In the genomic region with DNA sequence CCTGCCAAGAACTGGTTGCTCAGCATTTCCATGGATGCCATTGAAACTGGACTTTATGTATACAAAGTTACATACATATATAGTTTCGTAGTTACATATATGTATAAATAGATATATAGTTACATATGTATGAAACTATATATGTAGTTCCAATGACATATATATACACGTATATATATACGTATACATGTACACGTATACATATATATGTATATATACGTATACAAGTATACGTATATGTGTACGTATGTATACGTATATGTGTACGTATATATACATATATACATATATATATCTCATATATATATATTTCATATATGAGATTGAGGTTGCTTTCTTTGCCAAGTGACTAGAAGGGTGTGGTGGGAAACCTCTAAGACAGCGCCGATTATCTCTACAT, we compare ENCODE assay signal across 39 cellular contexts.
"Had no signal": no experiment of that assay in that cellular context is flagged by ENCODE, and none has a peak within 500 bp of the region (broad histone marks: within the 10 kb centered on the region; RNA-seq: fewer than 3 reads in every experiment).

No MANE protein-coding gene starts in this region.

- H3K9me3 ChIP-seq: ascending aorta had no signal

- H3K36me3 Mint-ChIP-seq: activated CD4-positive, alpha-beta memory T cell treated with anti-CD3 and anti-CD28 coated beads for 36 hours; activated naive CD4-positive, alpha-beta T cell treated with anti-CD3 and anti-CD28 coated beads, Interleukin-2, amount 50 U/mL, for 72 hours; activated naive CD8-positive, alpha-beta T cell treated with anti-CD3 and anti-CD28 coated beads, Interleukin-2, amount 10 ng/mL, durations not matched to agents 7 days and 5 days; brain had no signal

- ATAC-seq: activated CD8-positive, alpha-beta T cell treated with anti-CD3 and anti-CD28 coated beads for 36 hours; activated naive CD4-positive, alpha-beta T cell treated with anti-CD3 and anti-CD28 coated beads, Interleukin-2, amount 50 U/mL, for 72 hours; activated naive CD8-positive, alpha-beta T cell treated with anti-CD3 and anti-CD28 coated beads, Interleukin-2, amount 50 U/mL, for 24 hours; activated T-cell treated with anti-CD3 and anti-CD28 coated beads, Interleukin-2, amount 50 U/mL, for 4 hours; activated T-cell treated with anti-CD3 and anti-CD28 coated beads, Interleukin-2, amount 50 U/mL, for 72 hours; activated T-helper 17 cell treated with anti-CD3 and anti-CD28 coated beads, Interleukin-2, amount 50 U/mL, for 72 hours had no signal

- H3K4me3 Mint-ChIP-seq: activated B cell treated with CpG ODN at 0.5 μM for 24 hours; activated CD4-positive, alpha-beta memory T cell treated with anti-CD3 and anti-CD28 coated beads for 36 hours; activated CD4-positive, alpha-beta T cell treated with anti-CD3 and anti-CD28 coated beads, Interleukin-2, amount 10 ng/mL, durations not matched to agents 24 days and 14 days; activated CD8-positive, alpha-beta T cell treated with anti-CD3 and anti-CD28 coated beads for 36 hours; activated naive CD4-positive, alpha-beta T cell treated with anti-CD3 and anti-CD28 coated beads for 36 hours; activated naive CD8-positive, alpha-beta T cell treated with anti-CD3 and anti-CD28 coated beads, Interleukin-2, amount 10 ng/mL, durations not matched to agents 7 days and 5 days; activated naive CD8-positive, alpha-beta T cell treated with anti-CD3 and anti-CD28 coated beads, Interleukin-2, amount 50 U/mL, for 24 hours; activated T-cell treated with anti-CD3 and anti-CD28 coated beads, Interleukin-2, amount 50 U/mL, for 4 hours; activated T-cell treated with anti-CD3 and anti-CD28 coated beads, Interleukin-2, amount 50 U/mL, for 72 hours; activated T-helper 1 cell treated with anti-CD3 and anti-CD28 coated beads, Interleukin-12 subunit alpha, Interleukin-12 subunit beta, Interleukin-2, Interleukin-4 antibody, amounts not matched to agents 30 ng/mL and 10 ng/mL and 1 ng/mL, durations not matched to agents 14 hours and 24 hours and 36 hours; activated T-helper 17 cell treated with anti-CD3 and anti-CD28 coated beads, Interleukin-2, amount 50 U/mL, for 72 hours; brain; central memory CD8-positive, alpha-beta T cell; T-helper 1 cell treated with Interleukin-12 subunit alpha and Interleukin-12 subunit beta and Interleukin-4 antibody, amounts not matched to agents 30 μg/mL and 1 μg/mL, for 36 hours; T-helper 2 cell treated with Interferon-gamma antibody and Interleukin-4, amounts not matched to agents 5 μg/mL and 100 μg/mL, for 36 hours had no signal

- H3K4me3 ChIP-seq: ascending aorta, cardiac muscle cell had no signal

- H3K27ac ChIP-seq: ascending aorta, cardiac muscle cell, VCaP had no signal

- H3K27me3 ChIP-seq: ascending aorta, cardiac muscle cell had no signal

- H3K27me3 Mint-ChIP-seq: activated B cell treated with CpG ODN at 0.5 μM for 24 hours; activated CD4-positive, alpha-beta memory T cell treated with anti-CD3 and anti-CD28 coated beads for 36 hours; activated CD8-positive, alpha-beta T cell treated with anti-CD3 and anti-CD28 coated beads for 36 hours; activated naive CD8-positive, alpha-beta T cell treated with anti-CD3 and anti-CD28 coated beads, Interleukin-2, amount 10 ng/mL, durations not matched to agents 7 days and 5 days; brain; central memory CD8-positive, alpha-beta T cell had no signal

- FAIRE-seq: bronchial epithelial cell, TTC549 had no signal

- H3K4me1 ChIP-seq: ascending aorta had no signal

- H3K9me3 Mint-ChIP-seq: activated B cell treated with CpG ODN at 0.5 μM for 24 hours; activated CD4-positive, alpha-beta memory T cell treated with anti-CD3 and anti-CD28 coated beads for 36 hours; activated CD8-positive, alpha-beta T cell treated with anti-CD3 and anti-CD28 coated beads for 36 hours; activated naive CD4-positive, alpha-beta T cell treated with anti-CD3 and anti-CD28 coated beads for 36 hours; activated naive CD4-positive, alpha-beta T cell treated with anti-CD3 and anti-CD28 coated beads, Interleukin-2, amount 50 U/mL, for 72 hours; activated naive CD8-positive, alpha-beta T cell treated with anti-CD3 and anti-CD28 coated beads, Interleukin-2, amount 10 ng/mL, durations not matched to agents 7 days and 5 days; activated naive CD8-positive, alpha-beta T cell treated with anti-CD3 and anti-CD28 coated beads, Interleukin-2, amount 50 U/mL, for 24 hours; activated T-cell treated with anti-CD3 and anti-CD28 coated beads, Interleukin-2, amount 50 U/mL, for 4 hours; activated T-cell treated with anti-CD3 and anti-CD28 coated beads, Interleukin-2, amount 50 U/mL, for 72 hours; activated T-helper 1 cell treated with anti-CD3 and anti-CD28 coated beads, Interleukin-12 subunit alpha, Interleukin-12 subunit beta, Interleukin-2, Interleukin-4 antibody, amounts not matched to agents 30 ng/mL and 10 ng/mL and 1 ng/mL, durations not matched to agents 14 hours and 24 hours and 36 hours; activated T-helper 17 cell treated with anti-CD3 and anti-CD28 coated beads, Interleukin-2, amount 50 U/mL, for 72 hours; brain; central memory CD8-positive, alpha-beta T cell; T-helper 1 cell treated with Interleukin-12 subunit alpha and Interleukin-12 subunit beta and Interleukin-4 antibody, amounts not matched to agents 30 μg/mL and 1 μg/mL, for 36 hours; T-helper 2 cell treated with Interferon-gamma antibody and Interleukin-4, amounts not matched to agents 5 μg/mL and 100 μg/mL, for 36 hours had no signal

- H3K36me3 ChIP-seq: ascending aorta, cardiac muscle cell had no signal

- H3K4me1 Mint-ChIP-seq: activated T-helper 17 cell treated with anti-CD3 and anti-CD28 coated beads, Interleukin-2, amount 50 U/mL, for 72 hours; central memory CD8-positive, alpha-beta T cell had no signal

- H3K27ac Mint-ChIP-seq: activated B cell treated with CpG ODN at 0.5 μM for 24 hours; activated CD4-positive, alpha-beta memory T cell treated with anti-CD3 and anti-CD28 coated beads for 36 hours; activated CD4-positive, alpha-beta T cell treated with anti-CD3 and anti-CD28 coated beads, Interleukin-2, amount 10 ng/mL, durations not matched to agents 24 days and 14 days; activated CD8-positive, alpha-beta T cell treated with anti-CD3 and anti-CD28 coated beads for 36 hours; activated naive CD4-positive, alpha-beta T cell treated with anti-CD3 and anti-CD28 coated beads for 36 hours; activated naive CD4-positive, alpha-beta T cell treated with anti-CD3 and anti-CD28 coated beads, Interleukin-2, amount 50 U/mL, for 72 hours; activated naive CD8-positive, alpha-beta T cell treated with anti-CD3 and anti-CD28 coated beads, Interleukin-2, amount 10 ng/mL, durations not matched to agents 7 days and 5 days; activated naive CD8-positive, alpha-beta T cell treated with anti-CD3 and anti-CD28 coated beads, Interleukin-2, amount 50 U/mL, for 24 hours; activated T-cell treated with anti-CD3 and anti-CD28 coated beads, Interleukin-2, amount 50 U/mL, for 72 hours; activated T-helper 1 cell treated with anti-CD3 and anti-CD28 coated beads, Interleukin-12 subunit alpha, Interleukin-12 subunit beta, Interleukin-2, Interleukin-4 antibody, amounts not matched to agents 30 ng/mL and 10 ng/mL and 1 ng/mL, durations not matched to agents 14 hours and 24 hours and 36 hours; activated T-helper 17 cell treated with anti-CD3 and anti-CD28 coated beads, Interleukin-2, amount 50 U/mL, for 72 hours; brain; T-helper 1 cell treated with Interleukin-12 subunit alpha and Interleukin-12 subunit beta and Interleukin-4 antibody, amounts not matched to agents 30 μg/mL and 1 μg/mL, for 36 hours; T-helper 2 cell treated with Interferon-gamma antibody and Interleukin-4, amounts not matched to agents 5 μg/mL and 100 μg/mL, for 36 hours had no signal

- DNase-seq: activated B cell treated with CpG ODN at 0.5 μM for 24 hours; activated CD4-positive, alpha-beta memory T cell treated with anti-CD3 and anti-CD28 coated beads for 36 hours; activated CD4-positive, alpha-beta T cell treated with anti-CD3 and anti-CD28 coated beads for 4 hours; activated CD4-positive, alpha-beta T cell treated with anti-CD3 and anti-CD28 coated beads, Interleukin-2, amount 50 U/mL, for 1 hour; activated CD4-positive, alpha-beta T cell treated with anti-CD3 and anti-CD28 coated beads, Interleukin-2, amount 50 U/mL, for 4 hours; activated CD4-positive, CD25-positive, alpha-beta regulatory T cell treated with anti-CD3 and anti-CD28 coated beads, Interleukin-2, amount 50 U/mL, for 72 hours; activated CD8-positive, alpha-beta memory T cell treated with anti-CD3 and anti-CD28 coated beads, Interleukin-2, amount 50 U/mL, for 4 hours; activated CD8-positive, alpha-beta T cell treated with anti-CD3 and anti-CD28 coated beads for 36 hours; activated effector memory CD4-positive, alpha-beta T cell treated with anti-CD3 and anti-CD28 coated beads, Interleukin-2, amount 50 U/mL, for 16 hours; activated gamma-delta T cell treated with Interleukin-2 at 50 U/mL for 16 hours; activated naive CD4-positive, alpha-beta T cell; activated naive CD4-positive, alpha-beta T cell treated with anti-CD3 and anti-CD28 coated beads for 36 hours; activated naive CD4-positive, alpha-beta T cell treated with anti-CD3 and anti-CD28 coated beads, Interleukin-2, amount 50 U/mL, for 16 hours; activated naive CD8-positive, alpha-beta T cell treated with anti-CD3 and anti-CD28 coated beads, Interleukin-2, amount 10 ng/mL, durations not matched to agents 7 days and 5 days; activated naive CD8-positive, alpha-beta T cell treated with anti-CD3 and anti-CD28 coated beads, Interleukin-2, amount 50 U/mL, for 24 hours; activated T-cell treated with anti-CD3 and anti-CD28 coated beads for 4 hours; activated T-cell treated with anti-CD3 and anti-CD28 coated beads, Interleukin-2, amount 50 U/mL, for 1 hour; activated T-cell treated with anti-CD3 and anti-CD28 coated beads, Interleukin-2, amount 50 U/mL, for 4 hours; activated T-cell treated with anti-CD3 and anti-CD28 coated beads, Interleukin-2, amount 50 U/mL, for 72 hours; amygdala; anterior cingulate cortex; caudate nucleus; cerebellar nuclear complex; T-helper 1 cell; T-helper 2 cell; T-helper 9 cell had no signal
